1 cellular context compared by ENCODE assay signal in the genomic region with DNA sequence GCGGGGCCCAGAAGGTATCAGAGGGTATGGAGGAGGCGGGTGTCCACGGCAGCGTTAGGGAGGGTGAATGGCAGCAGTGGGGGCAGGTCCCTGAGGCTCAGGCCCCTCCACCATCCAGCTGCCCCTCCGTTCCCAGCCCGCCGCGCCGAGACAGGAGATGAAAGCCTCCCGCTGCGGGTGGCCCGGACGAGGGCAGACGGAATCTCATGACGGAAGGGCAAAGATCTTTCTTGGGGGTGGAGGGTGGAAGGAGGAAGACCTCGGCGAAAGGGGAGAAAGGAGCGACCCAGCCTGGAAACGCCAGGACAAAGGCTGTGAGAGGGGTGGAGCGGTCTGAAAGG.
TF ChIP-seq lines count a peak whose summit lies in the region.

No MANE protein-coding gene starts in this region.

TF ChIP-seq in GM23338, 12 proteins besides CTCF, POLR2A, EP300 and RAD21 (continued from another document):
- TF ChIP-seq, protein P1, sequence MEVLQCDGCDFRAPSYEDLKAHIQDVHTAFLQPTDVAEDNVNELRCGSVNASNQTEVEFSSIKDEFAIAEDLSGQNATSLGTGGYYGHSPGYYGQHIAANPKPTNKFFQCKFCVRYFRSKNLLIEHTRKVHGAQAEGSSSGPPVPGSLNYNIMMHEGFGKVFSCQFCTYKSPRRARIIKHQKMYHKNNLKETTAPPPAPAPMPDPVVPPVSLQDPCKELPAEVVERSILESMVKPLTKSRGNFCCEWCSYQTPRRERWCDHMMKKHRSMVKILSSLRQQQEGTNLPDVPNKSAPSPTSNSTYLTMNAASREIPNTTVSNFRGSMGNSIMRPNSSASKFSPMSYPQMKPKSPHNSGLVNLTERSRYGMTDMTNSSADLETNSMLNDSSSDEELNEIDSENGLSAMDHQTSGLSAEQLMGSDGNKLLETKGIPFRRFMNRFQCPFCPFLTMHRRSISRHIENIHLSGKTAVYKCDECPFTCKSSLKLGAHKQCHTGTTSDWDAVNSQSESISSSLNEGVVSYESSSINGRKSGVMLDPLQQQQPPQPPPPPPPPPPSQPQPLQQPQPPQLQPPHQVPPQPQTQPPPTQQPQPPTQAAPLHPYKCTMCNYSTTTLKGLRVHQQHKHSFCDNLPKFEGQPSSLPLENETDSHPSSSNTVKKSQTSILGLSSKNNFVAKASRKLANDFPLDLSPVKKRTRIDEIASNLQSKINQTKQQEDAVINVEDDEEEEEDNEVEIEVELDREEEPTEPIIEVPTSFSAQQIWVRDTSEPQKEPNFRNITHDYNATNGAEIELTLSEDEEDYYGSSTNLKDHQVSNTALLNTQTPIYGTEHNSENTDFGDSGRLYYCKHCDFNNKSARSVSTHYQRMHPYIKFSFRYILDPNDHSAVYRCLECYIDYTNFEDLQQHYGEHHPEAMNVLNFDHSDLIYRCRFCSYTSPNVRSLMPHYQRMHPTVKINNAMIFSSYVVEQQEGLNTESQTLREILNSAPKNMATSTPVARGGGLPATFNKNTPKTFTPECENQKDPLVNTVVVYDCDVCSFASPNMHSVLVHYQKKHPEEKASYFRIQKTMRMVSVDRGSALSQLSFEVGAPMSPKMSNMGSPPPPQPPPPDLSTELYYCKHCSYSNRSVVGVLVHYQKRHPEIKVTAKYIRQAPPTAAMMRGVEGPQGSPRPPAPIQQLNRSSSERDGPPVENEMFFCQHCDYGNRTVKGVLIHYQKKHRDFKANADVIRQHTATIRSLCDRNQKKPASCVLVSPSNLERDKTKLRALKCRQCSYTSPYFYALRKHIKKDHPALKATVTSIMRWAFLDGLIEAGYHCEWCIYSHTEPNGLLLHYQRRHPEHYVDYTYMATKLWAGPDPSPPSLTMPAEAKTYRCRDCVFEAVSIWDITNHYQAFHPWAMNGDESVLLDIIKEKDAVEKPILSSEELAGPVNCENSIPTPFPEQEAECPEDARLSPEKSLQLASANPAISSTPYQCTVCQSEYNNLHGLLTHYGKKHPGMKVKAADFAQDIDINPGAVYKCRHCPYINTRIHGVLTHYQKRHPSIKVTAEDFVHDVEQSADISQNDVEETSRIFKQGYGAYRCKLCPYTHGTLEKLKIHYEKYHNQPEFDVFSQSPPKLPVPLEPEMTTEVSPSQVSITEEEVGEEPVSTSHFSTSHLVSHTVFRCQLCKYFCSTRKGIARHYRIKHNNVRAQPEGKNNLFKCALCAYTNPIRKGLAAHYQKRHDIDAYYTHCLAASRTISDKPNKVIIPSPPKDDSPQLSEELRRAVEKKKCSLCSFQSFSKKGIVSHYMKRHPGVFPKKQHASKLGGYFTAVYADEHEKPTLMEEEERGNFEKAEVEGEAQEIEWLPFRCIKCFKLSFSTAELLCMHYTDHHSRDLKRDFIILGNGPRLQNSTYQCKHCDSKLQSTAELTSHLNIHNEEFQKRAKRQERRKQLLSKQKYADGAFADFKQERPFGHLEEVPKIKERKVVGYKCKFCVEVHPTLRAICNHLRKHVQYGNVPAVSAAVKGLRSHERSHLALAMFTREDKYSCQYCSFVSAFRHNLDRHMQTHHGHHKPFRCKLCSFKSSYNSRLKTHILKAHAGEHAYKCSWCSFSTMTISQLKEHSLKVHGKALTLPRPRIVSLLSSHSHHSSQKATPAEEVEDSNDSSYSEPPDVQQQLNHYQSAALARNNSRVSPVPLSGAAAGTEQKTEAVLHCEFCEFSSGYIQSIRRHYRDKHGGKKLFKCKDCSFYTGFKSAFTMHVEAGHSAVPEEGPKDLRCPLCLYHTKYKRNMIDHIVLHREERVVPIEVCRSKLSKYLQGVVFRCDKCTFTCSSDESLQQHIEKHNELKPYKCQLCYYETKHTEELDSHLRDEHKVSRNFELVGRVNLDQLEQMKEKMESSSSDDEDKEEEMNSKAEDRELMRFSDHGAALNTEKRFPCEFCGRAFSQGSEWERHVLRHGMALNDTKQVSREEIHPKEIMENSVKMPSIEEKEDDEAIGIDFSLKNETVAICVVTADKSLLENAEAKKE (CRISPR knock-in tag; IDR thresholded peaks at IDR 0.05), result no peak
- no peak for TF ChIP-seq CREB1 (CRISPR knock-in tag; IDR thresholded peaks at IDR 0.05; ENCODE audit: low read depth)
